Comparison of ENCODE assay signal across 28 cellular contexts in genomic region chr15:95680693-95681092, GRCh38.
DNase-seq lines count a peak whose midpoint lies in the region; ATAC-seq, FAIRE-seq and TF ChIP-seq lines count a peak whose summit lies in the region.
"Had no signal": no experiment of that assay in that cellular context is flagged by ENCODE, and none has a peak within 500 bp of the region (broad histone marks: within the 10 kb centered on the region; RNA-seq: fewer than 3 reads in every experiment).

No MANE protein-coding gene starts in this region.

- H3K36me3 ChIP-seq in IMR-90 (ENCODE audit: control insufficient read depth, insufficient read depth, low read length): no peaks in the 10 kb centered on the region
- H3K36me3 ChIP-seq in astrocyte (ENCODE audit: insufficient read depth, low read length): no peaks in the 10 kb centered on the region
- no peaks in the 10 kb centered on the region for H3K36me3 ChIP-seq in testis (ENCODE audit: low read depth, missing control alignments)
- H3K36me3 ChIP-seq: BE2C, SJSA1 had no signal

- FAIRE-seq in astrocyte (lab: Jason Lieb, UNC): no peak

- peaks cover 1% of the 10 kb centered on the region for H3K27me3 Mint-ChIP-seq in astrocyte (ENCODE audit: low read depth, unreplicated experiment)

- H3K4ac ChIP-seq in IMR-90 (ENCODE audit: low read depth, low read length): no peak overlapping the region; the same call in 1 of the 2 replicates

- ATAC-seq in IMR-90 (ENCODE audit: low read depth) (no peak), HG03439 (IDR thresholded peaks at IDR 0.05; ENCODE audit: unreplicated experiment) (no peak)

- no peaks in the 10 kb centered on the region for H3K79me1 ChIP-seq in IMR-90 (ENCODE audit: low read depth in 1 of 2, low read length in 2 of 2)

- H3K9ac ChIP-seq in IMR-90 (ENCODE audit: low read depth, low read length): no peak overlapping the region
- no peak overlapping the region for H3K9ac ChIP-seq in astrocyte (ENCODE audit: low read length)
- H3K9ac ChIP-seq: GM23248 had no signal

- no peak overlapping the region for H3K14ac ChIP-seq in IMR-90 (replicated peaks; ENCODE audit: low read depth, low read length)

- no peak overlapping the region for H2AK9ac ChIP-seq in IMR-90 (replicated peaks; ENCODE audit: low read depth, low read length, poor library complexity)

- H3K23ac ChIP-seq in IMR-90 (ENCODE audit: low read depth, low read length): no peak overlapping the region

- WGBS in IMR-90 (ENCODE audit: extremely low coverage in 2 of 2, insufficient read length in 1 of 2), 2 experiments: no CpG with 5 or more reads among the region's 2 CpGs
- WGBS in testis, 2 donors: 42 to 77% methylated on average over 2 of the region's 2 CpGs

- DNase-seq in IMR-90 (peak; percentile 41), astrocyte (ENCODE audit: low read depth) (peak; percentile 44), iris pigment epithelial cell (ENCODE audit: low read depth) (peak; percentile 21), testis (no peak), nucleus accumbens (lab: John Stamatoyannopoulos, UW) (no peak), superior temporal gyrus (ENCODE audit: extremely low spot score) (no peak)
- DNase-seq in activated CD4-positive, CD25-positive, alpha-beta regulatory T cell treated with anti-CD3 and anti-CD28 coated beads, Interleukin-2, amount 50 U/mL, for 72 hours: no peak
- DNase-seq: ACHN; BE2C; DMS153; DND-41; GM23248; H9; HFFc6; Kasumi-1; NCI-H1105 treated with DMSO at 0.1 percent for 48 hours; NCI-H146; NCI-H1930; NCI-H2107; NCI-H446 treated with DMSO at 0.1 percent for 48 hours; NCI-H526; NCI-H82; NK-92 treated with Interleukin-12 subunit alpha and Interleukin-12 subunit beta, amount 100 ng/mL, for 24 hours; PC-9; Right ventricle myocardium superior; RPMI8226 had no signal

- H2BK120ac ChIP-seq in IMR-90 (ENCODE audit: low read depth, low read length): no peak overlapping the region

- H3K56ac ChIP-seq in IMR-90 (ENCODE audit: extremely low read depth, insufficient read depth, low read length): no peak overlapping the region

- TF ChIP-seq CTCF in IMR-90 (conservative IDR thresholded peaks at IDR 0.05; ENCODE audit: low read depth, low read length): no peak
- TF ChIP-seq CTCF in astrocyte (IDR thresholded peaks at IDR 0.05; ENCODE audit: insufficient read depth, low read depth, low read length): no peak
- no peak for TF ChIP-seq CTCF in testis (IDR thresholded peaks at IDR 0.05)

- H4K5ac ChIP-seq in IMR-90 (ENCODE audit: low read depth, low read length): no peak overlapping the region

- no peak overlapping the region for H2BK15ac ChIP-seq in IMR-90 (ENCODE audit: low read depth, low read length)

- H2AK5ac ChIP-seq in IMR-90 (ENCODE audit: low read depth, low read length): 0 out of 2 replicates have a peak overlapping the region, but pooled peaks have one; percentile 17

- H3K27ac ChIP-seq in IMR-90 (ENCODE audit: insufficient read depth, low read length): no peak overlapping the region
- no peak overlapping the region for H3K27ac ChIP-seq in astrocyte (ENCODE audit: low read depth, low read length)
- peak overlapping the region; percentile 56 to 78 for H3K27ac ChIP-seq in testis
- H3K27ac ChIP-seq: GM23248, PC-9, SJSA1 had no signal

- no peak for TF ChIP-seq RAD21 in IMR-90 (IDR thresholded peaks at IDR 0.05; ENCODE audit: low read length)

- no peaks in the 10 kb centered on the region for H3K27me3 ChIP-seq in IMR-90 (ENCODE audit: control insufficient read depth, insufficient read depth, low read length)
- no peaks in the 10 kb centered on the region for H3K27me3 ChIP-seq in astrocyte (ENCODE audit: insufficient read depth, low read length)
- no peaks in the 10 kb centered on the region for H3K27me3 ChIP-seq in testis
- H3K27me3 ChIP-seq: BE2C, SJSA1 had no signal

- in situ Hi-C loops in IMR-90 (cut with MboI; ENCODE audit: low sequenced_read_pairs): no loop called here

- no peaks in the 10 kb centered on the region; the same call in 1 of the 2 replicates for H3K9me1 ChIP-seq in IMR-90 (ENCODE audit: insufficient read depth, low read length)

- TF ChIP-seq POLR2A in IMR-90 (IDR thresholded peaks at IDR 0.05; ENCODE audit: low read depth, low read length) (no peak), testis (IDR thresholded peaks at IDR 0.05) (no peak)

- H3K4me2 ChIP-seq in IMR-90 (ENCODE audit: low read depth, low read length): no peak overlapping the region
- H3K4me2 ChIP-seq in astrocyte (ENCODE audit: low read length): no peak overlapping the region
- H3K4me2 ChIP-seq: PC-9 had no signal

- peaks cover 11% of the 10 kb centered on the region for H3K4me1 Mint-ChIP-seq in astrocyte (ENCODE audit: low read depth, unreplicated experiment)

- dilution Hi-C loops in IMR-90 (cut with HindIII; ENCODE audit: low sequenced_read_pairs, unreplicated experiment): no loop called here

- H2BK5ac ChIP-seq in IMR-90 (ENCODE audit: low read depth, low read length, poor library complexity, severe bottlenecking): no peak overlapping the region

- H4K91ac ChIP-seq in IMR-90 (ENCODE audit: insufficient read depth, low read depth, low read length): no peak overlapping the region

- no peaks in the 10 kb centered on the region for H3K36me3 Mint-ChIP-seq in astrocyte (ENCODE audit: low read depth, unreplicated experiment)

- no peak overlapping the region for H3K18ac ChIP-seq in IMR-90 (ENCODE audit: low read depth, low read length)

- intact Hi-C loops in IMR-90 (cut with micrococcal nuclease) (no loop called here), testis (cut with DNase I; ENCODE audit: low total_unique reads) (no loop called here)

- no peak overlapping the region for H4K8ac ChIP-seq in IMR-90 (ENCODE audit: low read depth in 2 of 2, low read length in 2 of 2)

- no peaks in the 10 kb centered on the region for H3K9me3 ChIP-seq in IMR-90 (ENCODE audit: control insufficient read depth, insufficient read depth, low read length)
- no peaks in the 10 kb centered on the region for H3K9me3 ChIP-seq in astrocyte (ENCODE audit: insufficient read depth, low read depth, low read length)
- no peaks in the 10 kb centered on the region for H3K9me3 ChIP-seq in testis
- H3K9me3 ChIP-seq: BE2C, SJSA1 had no signal

- no TSS peak for BruUV-seq in IMR-90 (replicated peaks; lab: Mats Ljungman, UMichigan)

- H2AFZ ChIP-seq in IMR-90 (replicated peaks; ENCODE audit: low read length, poor library complexity): no peak overlapping the region
- H2AFZ ChIP-seq in astrocyte (ENCODE audit: low read depth, low read length): no peak overlapping the region
- H2AFZ ChIP-seq: GM23248, PC-9 had no signal

- no peaks in the 10 kb centered on the region for H3K79me2 ChIP-seq in astrocyte (ENCODE audit: insufficient read depth, low read length)

- H3K9me3 Mint-ChIP-seq in astrocyte (ENCODE audit: unreplicated experiment): no peaks in the 10 kb centered on the region
- H3K9me3 Mint-ChIP-seq: H9, HFFc6 had no signal

- no peak overlapping the region for H3K27ac Mint-ChIP-seq in astrocyte (ENCODE audit: unreplicated experiment)
- H3K27ac Mint-ChIP-seq: HFFc6 had no signal

- CTCF ChIA-PET in IMR-90 (lab: Yijun Ruan, JAX): no interaction called here

- H3K4me3 Mint-ChIP-seq in astrocyte (ENCODE audit: unreplicated experiment): no peak overlapping the region
- H3K4me3 Mint-ChIP-seq: H9, HFFc6 had no signal

- POLR2A ChIA-PET in IMR-90 (lab: Charles Lee; ENCODE audit: unreplicated experiment): interaction anchor here (0.5 kb wide), 1 partner anchor 16 kb away, joined by 4 read pairs; no protein-coding TSS in a partner anchor

- H4K20me1 ChIP-seq in IMR-90 (ENCODE audit: insufficient read depth, low read length) (no peaks in the 10 kb centered on the region), astrocyte (ENCODE audit: insufficient read depth, low read length) (no peaks in the 10 kb centered on the region)

- H3K4me3 ChIP-seq in IMR-90 (ENCODE audit: insufficient read depth, low read depth, low read length) (no peak overlapping the region), astrocyte (ENCODE audit: insufficient read depth, low read depth, low read length) (no peak overlapping the region), testis (no peak overlapping the region)
- H3K4me3 ChIP-seq: GM23248, PC-9, SJSA1 had no signal

- peaks cover 5% of the 10 kb centered on the region for H3K4me1 ChIP-seq in IMR-90 (ENCODE audit: control insufficient read depth, insufficient read depth, low read length)
- peaks cover 4% of the 10 kb centered on the region for H3K4me1 ChIP-seq in astrocyte (ENCODE audit: insufficient read depth, low read length)
- peaks cover 32% of the 10 kb centered on the region for H3K4me1 ChIP-seq in testis
- H3K4me1 ChIP-seq: BE2C, SJSA1 had no signal

- no peak overlapping the region for H2BK20ac ChIP-seq in IMR-90 (ENCODE audit: low read depth, low read length)

TF ChIP-seq in IMR-90, 13 proteins besides CTCF, POLR2A, EP300 and RAD21 (continues in another document):
- no peak for TF ChIP-seq SMC3 (IDR thresholded peaks at IDR 0.05; ENCODE audit: low read depth, low read length)
- TF ChIP-seq RCOR1 (IDR thresholded peaks at IDR 0.05; ENCODE audit: insufficient replicate concordance, low read length): no peak
- TF ChIP-seq CHD1 (IDR thresholded peaks at IDR 0.05; ENCODE audit: low read depth, low read length): no peak
- TF ChIP-seq FOS (IDR thresholded peaks at IDR 0.05; ENCODE audit: low read depth, low read length): no peak
- TF ChIP-seq MXI1 (IDR thresholded peaks at IDR 0.05; ENCODE audit: borderline replicate concordance, low read depth, low read length): no peak
- TF ChIP-seq RFX5 (IDR thresholded peaks at IDR 0.05; ENCODE audit: low read depth, low read length): no peak
- no peak for TF ChIP-seq NFE2L2 (IDR thresholded peaks at IDR 0.05; ENCODE audit: low read depth, low read length)
- no peak for TF ChIP-seq USF2 (IDR thresholded peaks at IDR 0.05; ENCODE audit: low read depth, low read length)
- TF ChIP-seq MAZ (IDR thresholded peaks at IDR 0.05; ENCODE audit: borderline replicate concordance, low read depth, low read length): no peak
- TF ChIP-seq, protein P1, sequence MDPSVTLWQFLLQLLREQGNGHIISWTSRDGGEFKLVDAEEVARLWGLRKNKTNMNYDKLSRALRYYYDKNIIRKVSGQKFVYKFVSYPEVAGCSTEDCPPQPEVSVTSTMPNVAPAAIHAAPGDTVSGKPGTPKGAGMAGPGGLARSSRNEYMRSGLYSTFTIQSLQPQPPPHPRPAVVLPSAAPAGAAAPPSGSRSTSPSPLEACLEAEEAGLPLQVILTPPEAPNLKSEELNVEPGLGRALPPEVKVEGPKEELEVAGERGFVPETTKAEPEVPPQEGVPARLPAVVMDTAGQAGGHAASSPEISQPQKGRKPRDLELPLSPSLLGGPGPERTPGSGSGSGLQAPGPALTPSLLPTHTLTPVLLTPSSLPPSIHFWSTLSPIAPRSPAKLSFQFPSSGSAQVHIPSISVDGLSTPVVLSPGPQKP (IDR thresholded peaks at IDR 0.05; ENCODE audit: borderline replicate concordance, low read depth, low read length): no peak

Comparison
In these comparisons a context has a peak if more than half of its experiments do, and no peak if none do; other contexts are left out.
1. DNase-seq: peak in IMR-90 (single experiment), astrocyte (single experiment) and iris pigment epithelial cell (single experiment); none in testis (single experiment), activated CD4-positive, CD25-positive, alpha-beta regulatory T cell treated with anti-CD3 and anti-CD28 coated beads, Interleukin-2, amount 50 U/mL, for 72 hours (single experiment), nucleus accumbens (0 of 56) and superior temporal gyrus (single experiment).
2. H3K27ac ChIP-seq: peak in testis (2 of 2); none in IMR-90 (single experiment) and astrocyte (single experiment).